Comparison of ENCODE assay signal across 1 cellular context in genomic region chr17:43170140-43170765, GRCh38.
TF ChIP-seq lines count a peak whose summit lies in the region.

No MANE protein-coding gene starts in this region.

TF ChIP-seq in K562, 482 proteins besides CTCF, POLR2A, EP300 and RAD21 (continued from another document and continues in another):
- TF ChIP-seq AFF4 (CRISPR knock-in tag; IDR thresholded peaks at IDR 0.05) (peak; percentile 69; the same call in 1 of the 2 replicates), RUNX1 (IDR thresholded peaks at IDR 0.05; ENCODE audit: low read depth) (no peak), ESRRA (IDR thresholded peaks at IDR 0.05; ENCODE audit: borderline replicate concordance, low read depth) (peak; percentile 95), HNRNPLL (IDR thresholded peaks at IDR 0.05; ENCODE audit: low read depth, low read length, poor library complexity, severe bottlenecking) (peak; percentile 72), ZKSCAN8 (CRISPR knock-in tag; IDR thresholded peaks at IDR 0.05) (peak; percentile 58; the same call in 1 of the 2 replicates), RCOR1 (IDR thresholded peaks at IDR 0.05; ENCODE audit: borderline replicate concordance in 1 of 2, low read depth in 2 of 2, low read length in 2 of 2) (peak in 1 of 2 experiments; percentile 66; a peak in 2 of 4 replicates), TARDBP (IDR thresholded peaks at IDR 0.05) (0 out of 2 replicates have a peak, but pooled peaks have one; percentile 13), ATF4 (CRISPR knock-in tag; IDR thresholded peaks at IDR 0.05) (peak; percentile 53; the same call in 1 of the 2 replicates), POLR2B (IDR thresholded peaks at IDR 0.05; ENCODE audit: low read depth, partially characterized antibody) (peak; percentile 73), GTF2F1 (IDR thresholded peaks at IDR 0.05; ENCODE audit: low read depth, low read length) (0 out of 2 replicates have a peak, but pooled peaks have one; percentile 17), JUN (IDR thresholded peaks at IDR 0.05; ENCODE audit: borderline replicate concordance, low read depth, low read length) (peak; percentile 41; the same call in 1 of the 2 replicates), JUN (CRISPR knock-in tag; IDR thresholded peaks at IDR 0.05; ENCODE audit: borderline replicate concordance) (no peak), HDGF (IDR thresholded peaks at IDR 0.05) (0 out of 2 replicates have a peak, but pooled peaks have one; percentile 16), ZFP91 (CRISPR knock-in tag; IDR thresholded peaks at IDR 0.05) (no peak), TCF7 (IDR thresholded peaks at IDR 0.05; ENCODE audit: borderline replicate concordance) (0 out of 2 replicates have a peak, but pooled peaks have one; percentile 18), ZBTB12 (CRISPR knock-in tag; IDR thresholded peaks at IDR 0.05) (peak; percentile 91), TAF1 (IDR thresholded peaks at IDR 0.05; ENCODE audit: control insufficient read depth, extremely low read depth, insufficient read depth, low read length, severe bottlenecking) (peak; percentile 62), E2F8 (IDR thresholded peaks at IDR 0.05; ENCODE audit: low read depth, partially characterized antibody) (peak; percentile 90), ZNF395 (CRISPR knock-in tag; IDR thresholded peaks at IDR 0.05) (peak; percentile 87; the same call in 1 of the 2 replicates), ATF7 (IDR thresholded peaks at IDR 0.05) (peak; percentile 97), TFE3 (CRISPR knock-in tag; IDR thresholded peaks at IDR 0.05) (no peak), HMGXB4 (CRISPR knock-in tag; IDR thresholded peaks at IDR 0.05) (0 out of 2 replicates have a peak, but pooled peaks have one; percentile 34), FIP1L1 (IDR thresholded peaks at IDR 0.05; ENCODE audit: low read depth, low read length, poor library complexity, severe bottlenecking) (no peak), MXD1 (CRISPR knock-in tag; IDR thresholded peaks at IDR 0.05; ENCODE audit: borderline replicate concordance, poor library complexity, severe bottlenecking) (no peak), DNMT1 (IDR thresholded peaks at IDR 0.05) (no peak), ASH1L (IDR thresholded peaks at IDR 0.05; ENCODE audit: borderline replicate concordance, low read depth, partially characterized antibody) (peak; percentile 50), HCFC1 (IDR thresholded peaks at IDR 0.05; ENCODE audit: low read depth, low read length) (peak; percentile 80), E2F4 (CRISPR knock-in tag; IDR thresholded peaks at IDR 0.05; ENCODE audit: low read depth) (no peak), RERE (CRISPR knock-in tag; IDR thresholded peaks at IDR 0.05; ENCODE audit: borderline replicate concordance) (no peak)
